Comparison of ENCODE assay signal across 1 cellular context in genomic region chr22:42615092-42615859, GRCh38.
TF ChIP-seq lines count a peak whose summit lies in the region.

No MANE protein-coding gene starts in this region.

TF ChIP-seq in A549, 52 proteins besides CTCF, POLR2A, EP300 and RAD21 (continued from another document):
- TF ChIP-seq REST (IDR thresholded peaks at IDR 0.05) (peak; percentile 72), ZC3H11A (IDR thresholded peaks at IDR 0.05) (no peak), MAX (IDR thresholded peaks at IDR 0.05) (peak; percentile 72), SMC3 (IDR thresholded peaks at IDR 0.05) (no peak), MAZ (IDR thresholded peaks at IDR 0.05; ENCODE audit: borderline replicate concordance, low read depth, low read length) (peak; percentile 85; the same call in 1 of the 2 replicates), HOXA7 (CRISPR knock-in tag; IDR thresholded peaks at IDR 0.05) (peak; percentile 99), CHD2 (IDR thresholded peaks at IDR 0.05; ENCODE audit: low read length, partially characterized antibody) (no peak), ATOH8 (CRISPR knock-in tag; IDR thresholded peaks at IDR 0.05; ENCODE audit: low read depth) (peak; percentile 25; the same call in 1 of the 2 replicates), BCL3 (IDR thresholded peaks at IDR 0.05) (peak; percentile 100), JUN (IDR thresholded peaks at IDR 0.05) (peak; percentile 100), BHLHE40 (IDR thresholded peaks at IDR 0.05; ENCODE audit: low read depth, low read length) (no peak), ESRRA (IDR thresholded peaks at IDR 0.05; ENCODE audit: borderline replicate concordance, low read length) (peak; percentile 98), FOSB (CRISPR knock-in tag; IDR thresholded peaks at IDR 0.05) (peak; percentile 99), CEBPB (IDR thresholded peaks at IDR 0.05) (0 out of 4 replicates have a peak, but pooled peaks of 1 of the 2 experiments have one; percentile 13), GATA3 (IDR thresholded peaks at IDR 0.05; ENCODE audit: borderline replicate concordance) (peak; percentile 77), ELK1 (IDR thresholded peaks at IDR 0.05; ENCODE audit: low read depth, low read length) (no peak), HOXB5 (CRISPR knock-in tag; IDR thresholded peaks at IDR 0.05) (peak; percentile 67)
TF ChIP-seq in A549: peak in this region for 21.
